In the genomic region with DNA sequence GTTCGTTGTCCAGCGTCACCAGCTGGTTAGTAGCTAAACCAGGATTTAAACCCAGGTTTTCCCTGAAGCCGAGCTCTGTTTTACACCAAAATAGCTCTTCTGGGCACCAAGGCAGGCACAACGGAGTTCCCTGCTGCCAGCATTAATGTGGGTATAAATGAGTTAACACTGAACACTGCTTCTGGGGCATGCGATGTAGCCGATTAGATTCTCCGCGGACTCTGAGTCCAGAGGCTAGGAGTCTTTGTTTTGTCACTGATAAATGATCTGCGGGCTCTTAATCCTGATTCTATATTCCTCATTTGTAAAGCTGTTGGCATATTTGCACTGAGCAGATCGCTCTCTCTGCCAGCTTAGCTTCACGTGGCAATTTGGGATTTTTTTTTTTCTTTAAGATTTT, we compare ENCODE assay signal across 1 cellular context.
TF ChIP-seq lines count a peak whose summit lies in the region.

No MANE protein-coding gene starts in this region.

TF ChIP-seq in IMR-90, 13 proteins besides CTCF, POLR2A, EP300 and RAD21:
- no peak for TF ChIP-seq BHLHE40 (IDR thresholded peaks at IDR 0.05; ENCODE audit: low read depth, low read length)
- TF ChIP-seq, protein P1, sequence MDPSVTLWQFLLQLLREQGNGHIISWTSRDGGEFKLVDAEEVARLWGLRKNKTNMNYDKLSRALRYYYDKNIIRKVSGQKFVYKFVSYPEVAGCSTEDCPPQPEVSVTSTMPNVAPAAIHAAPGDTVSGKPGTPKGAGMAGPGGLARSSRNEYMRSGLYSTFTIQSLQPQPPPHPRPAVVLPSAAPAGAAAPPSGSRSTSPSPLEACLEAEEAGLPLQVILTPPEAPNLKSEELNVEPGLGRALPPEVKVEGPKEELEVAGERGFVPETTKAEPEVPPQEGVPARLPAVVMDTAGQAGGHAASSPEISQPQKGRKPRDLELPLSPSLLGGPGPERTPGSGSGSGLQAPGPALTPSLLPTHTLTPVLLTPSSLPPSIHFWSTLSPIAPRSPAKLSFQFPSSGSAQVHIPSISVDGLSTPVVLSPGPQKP (IDR thresholded peaks at IDR 0.05; ENCODE audit: borderline replicate concordance, low read depth, low read length): no peak
- no peak for TF ChIP-seq MAFK (IDR thresholded peaks at IDR 0.05; ENCODE audit: low read depth, low read length)
